Comparison of ENCODE assay signal across 1 cellular context in genomic region chr17:29292071-29292991, GRCh38.
TF ChIP-seq lines count a peak whose summit lies in the region.

No MANE protein-coding gene starts in this region.

TF ChIP-seq in HEK293, 187 proteins besides CTCF, POLR2A, EP300 and RAD21 (continued from another document and continues in another):
- TF ChIP-seq ZBTB10 (tag by site-specific recombination; IDR thresholded peaks at IDR 0.05) (peak; percentile 53; the same call in 1 of the 2 replicates), PRDM1 (tag by site-specific recombination; IDR thresholded peaks at IDR 0.05) (peak; percentile 87), ZFP69B (tag by site-specific recombination; IDR thresholded peaks at IDR 0.05) (0 out of 2 replicates have a peak, but pooled peaks have one; percentile 21), ZNF792 (tag by site-specific recombination; IDR thresholded peaks at IDR 0.05) (no peak), ZNF391 (tag by site-specific recombination; IDR thresholded peaks at IDR 0.05; ENCODE audit: borderline replicate concordance, low read depth) (peak; percentile 21; the same call in 1 of the 2 replicates), KLF1 (tag by site-specific recombination; IDR thresholded peaks at IDR 0.05) (peak; percentile 25), TRIM28 (IDR thresholded peaks at IDR 0.05; ENCODE audit: borderline replicate concordance, low read length) (no peak), ZNF426 (tag by site-specific recombination; IDR thresholded peaks at IDR 0.05) (no peak), GLIS2 (tag by site-specific recombination; IDR thresholded peaks at IDR 0.05) (peak; percentile 63), ZNF140 (tag by site-specific recombination; IDR thresholded peaks at IDR 0.05) (no peak), ZNF362 (tag by site-specific recombination; IDR thresholded peaks at IDR 0.05) (0 out of 2 replicates have a peak, but pooled peaks have one; percentile 62), HIC1 (tag by site-specific recombination; IDR thresholded peaks at IDR 0.05) (no peak), GLIS1 (tag by site-specific recombination; IDR thresholded peaks at IDR 0.05) (peak; percentile 86), ZNF394 (tag by site-specific recombination; IDR thresholded peaks at IDR 0.05; ENCODE audit: borderline replicate concordance) (no peak), ZNF302 (tag by site-specific recombination; IDR thresholded peaks at IDR 0.05; ENCODE audit: low read depth) (no peak), SP7 (tag by site-specific recombination; IDR thresholded peaks at IDR 0.05) (0 out of 2 replicates have a peak, but pooled peaks have one; percentile 24), ZBTB1 (tag by site-specific recombination; IDR thresholded peaks at IDR 0.05) (no peak), ZNF423 (tag by site-specific recombination; IDR thresholded peaks at IDR 0.05) (no peak), ZNF473 (tag by site-specific recombination; IDR thresholded peaks at IDR 0.05) (no peak), ZNF521 (tag by site-specific recombination; IDR thresholded peaks at IDR 0.05) (no peak), ZNF600 (tag by site-specific recombination; IDR thresholded peaks at IDR 0.05) (peak; percentile 21; the same call in 1 of the 2 replicates), ZNF843 (tag by site-specific recombination; IDR thresholded peaks at IDR 0.05) (no peak), ZNF2 (tag by site-specific recombination; IDR thresholded peaks at IDR 0.05) (no peak; the same call in 1 of the 2 replicates), ZXDB (tag by site-specific recombination; IDR thresholded peaks at IDR 0.05) (no peak), ZNF266 (tag by site-specific recombination; IDR thresholded peaks at IDR 0.05; ENCODE audit: low read depth) (no peak), ZBTB7A (tag by site-specific recombination; IDR thresholded peaks at IDR 0.05; ENCODE audit: low read depth) (0 out of 2 replicates have a peak, but pooled peaks have one; percentile 44), ATF2 (tag by site-specific recombination; IDR thresholded peaks at IDR 0.05; ENCODE audit: low read depth) (no peak), MZF1 (tag by site-specific recombination; IDR thresholded peaks at IDR 0.05; ENCODE audit: borderline replicate concordance) (no peak; the same call in 1 of the 2 replicates), ZSCAN23 (tag by site-specific recombination; IDR thresholded peaks at IDR 0.05) (no peak), ZNF121 (tag by site-specific recombination; IDR thresholded peaks at IDR 0.05) (no peak), KLF16 (tag by site-specific recombination; IDR thresholded peaks at IDR 0.05) (0 out of 2 replicates have a peak, but pooled peaks have one; percentile 35), GLI4 (tag by site-specific recombination; IDR thresholded peaks at IDR 0.05) (no peak), ZBTB26 (tag by site-specific recombination; optimal IDR thresholded peaks at IDR 0.05) (peak; percentile 39), OSR2 (tag by site-specific recombination; IDR thresholded peaks at IDR 0.05) (no peak), TCF7L2 (IDR thresholded peaks at IDR 0.05; ENCODE audit: borderline replicate concordance, low read depth, low read length) (no peak), ZNF785 (tag by site-specific recombination; IDR thresholded peaks at IDR 0.05) (no peak), ZNF133 (tag by site-specific recombination; IDR thresholded peaks at IDR 0.05) (no peak), SCRT1 (tag by site-specific recombination; IDR thresholded peaks at IDR 0.05; ENCODE audit: borderline replicate concordance) (no peak), ZNF114 (tag by site-specific recombination; IDR thresholded peaks at IDR 0.05) (no peak), PBX3 (CRISPR knock-in tag; IDR thresholded peaks at IDR 0.05) (0 out of 2 replicates have a peak, but pooled peaks have one; percentile 7), PATZ1 (tag by site-specific recombination; IDR thresholded peaks at IDR 0.05) (peak; percentile 56), ZNF398 (tag by site-specific recombination; IDR thresholded peaks at IDR 0.05) (peak; percentile 88), ZSCAN5A (tag by site-specific recombination; IDR thresholded peaks at IDR 0.05) (no peak), REST (tag by site-specific recombination; IDR thresholded peaks at IDR 0.05) (0 out of 2 replicates have a peak, but pooled peaks have one; percentile 17)
